ENCODE assay signal across 13 cellular contexts in the genomic region with DNA sequence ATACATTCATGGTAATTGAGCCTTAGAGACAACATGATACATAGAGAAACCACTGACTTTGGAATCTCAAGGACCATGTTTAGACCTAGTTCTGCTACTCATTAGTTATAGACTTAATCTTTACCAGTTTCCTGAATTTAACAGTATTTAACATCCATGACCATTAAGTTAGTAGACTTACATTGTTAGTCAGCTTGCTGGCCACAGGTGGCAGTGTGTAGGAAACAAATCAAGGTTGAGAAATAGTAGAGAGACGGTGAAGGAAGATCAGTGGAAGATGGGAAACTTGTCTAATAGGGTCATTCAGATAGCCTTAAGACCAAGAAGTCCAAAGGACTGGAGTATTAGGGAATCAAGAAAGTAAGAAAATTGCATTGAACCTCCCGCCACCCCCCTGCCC. TPM values are rescaled to one million over a fixed set of nuclear protein-coding genes. Genes with fewer than 3 reads are reported as not detected.
DNase-seq lines count a peak whose midpoint lies in the region; ATAC-seq and TF ChIP-seq lines count a peak whose summit lies in the region.
"Had no signal": no experiment of that assay in that cellular context is flagged by ENCODE, and none has a peak within 500 bp of the region (broad histone marks: within the 10 kb centered on the region; RNA-seq: fewer than 3 reads in every experiment).

No MANE protein-coding gene starts in this region.

- H3K27me3 ChIP-seq in BJ (ENCODE audit: control insufficient read depth, insufficient read depth, low read length): no peaks in the 10 kb centered on the region
- H3K27me3 ChIP-seq in hepatocyte: no peaks in the 10 kb centered on the region
- H3K27me3 ChIP-seq: sigmoid colon had no signal

- no peaks in the 10 kb centered on the region for H3K9me2 ChIP-seq in hepatocyte (replicated peaks; ENCODE audit: insufficient read depth)

- H4K20me1 ChIP-seq in hepatocyte (ENCODE audit: insufficient read depth, poor library complexity, severe bottlenecking): no peaks in the 10 kb centered on the region

- H3K4me2 ChIP-seq in hepatocyte: no peak overlapping the region

- POLR2A ChIA-PET in BJ (lab: Charles Lee): interaction anchor here (0.6 kb wide), 1 partner anchor 25 kb away, joined by 4 read pairs; no protein-coding TSS in a partner anchor

- H3K36me3 ChIP-seq in BJ (ENCODE audit: control insufficient read depth, insufficient read depth, low read length) (no peaks in the 10 kb centered on the region), hepatocyte (replicated peaks; ENCODE audit: insufficient read depth, low read depth) (peaks cover 5% of the 10 kb centered on the region)

- TF ChIP-seq CTCF in BJ (IDR thresholded peaks at IDR 0.05; ENCODE audit: insufficient read depth, low read depth, low read length) (peak; percentile 10; the same call in 1 of the 2 replicates), GM12873 (IDR thresholded peaks at IDR 0.05; ENCODE audit: insufficient read depth, low read depth, low read length, missing control alignments) (peak; percentile 43), hepatocyte (IDR thresholded peaks at IDR 0.05; ENCODE audit: poor library complexity) (peak; percentile 4)

- no peaks in the 10 kb centered on the region for H3K79me2 ChIP-seq in hepatocyte

- no peak for ATAC-seq in left ventricle myocardium superior

- H3K27ac ChIP-seq in hepatocyte: no peak overlapping the region
- H3K27ac ChIP-seq: sigmoid colon had no signal

- H3K9me3 ChIP-seq in hepatocyte (ENCODE audit: low read depth): no peaks in the 10 kb centered on the region
- H3K9me3 ChIP-seq: sigmoid colon had no signal

- DNase-seq in BJ (ENCODE audit: low read depth): no peak
- peak; percentile 26 for DNase-seq in RKO (ENCODE audit: low spot score)
- DNase-seq in hepatocyte (ENCODE audit: low spot score): no peak
- no peak for DNase-seq in NCI-H2107 treated with DMSO at 0.1 percent for 48 hours (lab: John Stamatoyannopoulos, UW; ENCODE audit: unreplicated experiment)
- DNase-seq in CD1c-positive myeloid dendritic cell (ENCODE audit: extremely low spot score): no peak
- DNase-seq in left ventricle myocardium superior: no peak
- DNase-seq in effector CD4-positive, alpha-beta T cell: no peak
- DNase-seq: activated T-cell treated with anti-CD3 and anti-CD28 coated beads for 4 hours, GOT3, NCI-H1105, sigmoid colon had no signal

- CTCF ChIA-PET in BJ (lab: Yijun Ruan, JAX): interaction anchor here (0.8 to 1.5 kb wide), 2 partner anchors 11 to 85 kb away, joined by 3 to 6 read pairs; no protein-coding TSS in a partner anchor

- 100% methylated on average over 2 of the region's 2 CpGs for WGBS in hepatocyte (ENCODE audit: low lambda C conversion rate, missing lambda C conversion rate)

- no peak overlapping the region for H3K4me3 ChIP-seq in BJ (ENCODE audit: low read depth, low read length)
- no peak overlapping the region for H3K4me3 ChIP-seq in hepatocyte
- H3K4me3 ChIP-seq: sigmoid colon had no signal

- H3K4me1 ChIP-seq in hepatocyte (ENCODE audit: insufficient read depth): peaks cover 21% of the 10 kb centered on the region

- intact Hi-C loops in left ventricle myocardium superior (cut with micrococcal nuclease): no loop called here

- no peak overlapping the region for H2AFZ ChIP-seq in hepatocyte

RNA-seq across cellular contexts. Expression of a gene that starts 31.0 kb away (rescaled TPM):
- 0.13 and 0.21 TPM in 2 replicates for polyA plus RNA-seq in BJ (2011; rRNA removed)
- not detected in 2 replicates for polyA minus RNA-seq in BJ (2011; rRNA and poly(A)+ RNA removed)
- total RNA-seq in hepatocyte: 0.12 TPM in 1 of 2 replicates, not detected in the other
- polyA plus RNA-seq in hepatocyte: 0.58 and 2.2 TPM in 2 replicates
- 0.32 TPM for total RNA-seq in left ventricle myocardium superior
- total RNA-seq: mesothelial cell of epicardium had no signal

RNA-seq across cellular contexts. Expression of a gene that starts 47.8 kb away (rescaled TPM):
- polyA plus RNA-seq in BJ (2011; rRNA removed) (0.12 and 0.43 TPM in 2 replicates), hepatocyte (0.34 TPM in 1 of 2 replicates, not detected in the other)
- 0.21 TPM in 1 of 2 replicates, not detected in the other for polyA minus RNA-seq in BJ (2011; rRNA and poly(A)+ RNA removed)
- total RNA-seq in hepatocyte (not detected in 2 replicates), left ventricle myocardium superior (4.4 TPM)
- total RNA-seq: mesothelial cell of epicardium had no signal

RNA-seq across cellular contexts. Expression of a gene that starts 55.4 kb away (rescaled TPM):
- polyA plus RNA-seq in BJ (2011; rRNA removed): 0.21 and 0.49 TPM in 2 replicates
- 0.14 TPM in 1 of 2 replicates, not detected in the other for polyA minus RNA-seq in BJ (2011; rRNA and poly(A)+ RNA removed)
- total RNA-seq in hepatocyte: 0.10 and 0.28 TPM in 2 replicates
- 0.88 and 1.1 TPM in 2 replicates for polyA plus RNA-seq in hepatocyte
- total RNA-seq in left ventricle myocardium superior: 2.9 TPM
- total RNA-seq: mesothelial cell of epicardium had no signal
